In genomic region chr19:17572640-17573039, GRCh38 we compare ENCODE assay signal across 18 cellular contexts. TPM values are rescaled to one million over a fixed set of nuclear protein-coding genes. Genes with fewer than 3 reads are reported as not detected.
DNase-seq lines count a peak whose midpoint lies in the region; ATAC-seq and TF ChIP-seq lines count a peak whose summit lies in the region.
"Had no signal": no experiment of that assay in that cellular context is flagged by ENCODE, and none has a peak within 500 bp of the region (broad histone marks: within the 10 kb centered on the region; RNA-seq: fewer than 3 reads in every experiment).

No MANE protein-coding gene starts in this region.

- no peaks in the 10 kb centered on the region for H3K9me3 Mint-ChIP-seq in stimulated activated naive CD8-positive, alpha-beta T cell treated with anti-CD3 and anti-CD28 coated beads, Interleukin-15, Interleukin-2, amounts not matched to agents 100 ng/mL and 50 ng/mL, for 24 hours
- no peaks in the 10 kb centered on the region for H3K9me3 Mint-ChIP-seq in stimulated activated naive CD8-positive, alpha-beta T cell treated with anti-CD3 and anti-CD28 coated beads, Interleukin-15, amount 100 ng/mL, for 72 hours
- no peaks in the 10 kb centered on the region for H3K9me3 Mint-ChIP-seq in endothelial cell (ENCODE audit: unreplicated experiment)
- H3K9me3 Mint-ChIP-seq: CD4-positive, CD25-positive, alpha-beta regulatory T cell had no signal

- no peak overlapping the region for H3K4me3 Mint-ChIP-seq in stimulated activated naive CD8-positive, alpha-beta T cell treated with anti-CD3 and anti-CD28 coated beads, Interleukin-15, Interleukin-2, amounts not matched to agents 100 ng/mL and 50 ng/mL, for 24 hours
- no peak overlapping the region for H3K4me3 Mint-ChIP-seq in stimulated activated naive CD8-positive, alpha-beta T cell treated with anti-CD3 and anti-CD28 coated beads, Interleukin-15, amount 100 ng/mL, for 72 hours
- H3K4me3 Mint-ChIP-seq in endothelial cell (ENCODE audit: unreplicated experiment) = peak overlapping the region; percentile 43
- H3K4me3 Mint-ChIP-seq: CD4-positive, CD25-positive, alpha-beta regulatory T cell had no signal

- H3K4me1 Mint-ChIP-seq in stimulated activated naive CD8-positive, alpha-beta T cell treated with anti-CD3 and anti-CD28 coated beads, Interleukin-15, Interleukin-2, amounts not matched to agents 100 ng/mL and 50 ng/mL, for 24 hours (ENCODE audit: low read depth) = no peaks in the 10 kb centered on the region
- H3K4me1 Mint-ChIP-seq in stimulated activated naive CD8-positive, alpha-beta T cell treated with anti-CD3 and anti-CD28 coated beads, Interleukin-15, amount 100 ng/mL, for 72 hours = peaks cover 18% of the 10 kb centered on the region
- no peaks in the 10 kb centered on the region for H3K4me1 Mint-ChIP-seq in endothelial cell (ENCODE audit: unreplicated experiment)

- H3K4me3 ChIP-seq in NT2/D1 (ENCODE audit: insufficient read length, low read depth) = no peak overlapping the region
- H3K4me3 ChIP-seq: SJCRH30 had no signal

- peak overlapping the region; percentile 28 for H3K27ac Mint-ChIP-seq in stimulated activated naive CD8-positive, alpha-beta T cell treated with anti-CD3 and anti-CD28 coated beads, Interleukin-15, Interleukin-2, amounts not matched to agents 100 ng/mL and 50 ng/mL, for 24 hours
- H3K27ac Mint-ChIP-seq in stimulated activated naive CD8-positive, alpha-beta T cell treated with anti-CD3 and anti-CD28 coated beads, Interleukin-15, amount 100 ng/mL, for 72 hours = peak overlapping the region in 1 of 2 donors; percentile 21
- H3K27ac Mint-ChIP-seq in endothelial cell (ENCODE audit: unreplicated experiment) = no peak overlapping the region
- H3K27ac Mint-ChIP-seq: CD4-positive, CD25-positive, alpha-beta regulatory T cell had no signal

- peaks cover 75% of the 10 kb centered on the region for H3K36me3 ChIP-seq in NT2/D1 (ENCODE audit: insufficient read depth, insufficient read length, low read length)

- no peaks in the 10 kb centered on the region for H3K9me3 ChIP-seq in NT2/D1 (ENCODE audit: insufficient read depth, low read length)
- H3K9me3 ChIP-seq: SJCRH30 had no signal

- no peak for DNase-seq in stimulated activated naive CD8-positive, alpha-beta T cell treated with anti-CD3 and anti-CD28 coated beads, Interleukin-15, amount 100 ng/mL, for 72 hours
- DNase-seq in NT2/D1 (ENCODE audit: low read depth, low spot score) (no peak), endothelial cell (ENCODE audit: low spot score) (no peak), foreskin melanocyte (no peak)
- DNase-seq: CD4-positive, CD25-positive, alpha-beta regulatory T cell; DMS153; MM.1S; NCI-H2029; NCI-H446; NCI-H524 treated with DMSO at 0.1 percent for 48 hours; NCI-H774; PC-3; SJCRH30 had no signal

- ATAC-seq in stimulated activated naive CD8-positive, alpha-beta T cell treated with anti-CD3 and anti-CD28 coated beads, Interleukin-15, amount 100 ng/mL, for 72 hours = no peak
- ATAC-seq in HG02973 (IDR thresholded peaks at IDR 0.05; ENCODE audit: unreplicated experiment) (no peak), GM21526 (IDR thresholded peaks at IDR 0.05; ENCODE audit: low FRiP score, unreplicated experiment) (no peak)
- ATAC-seq: PC-3, Right ventricle myocardium inferior had no signal

- H3K27me3 ChIP-seq in NT2/D1 (ENCODE audit: insufficient read depth, insufficient read length) = no peaks in the 10 kb centered on the region
- H3K27me3 ChIP-seq: SJCRH30 had no signal

- H3K36me3 Mint-ChIP-seq in stimulated activated naive CD8-positive, alpha-beta T cell treated with anti-CD3 and anti-CD28 coated beads, Interleukin-15, Interleukin-2, amounts not matched to agents 100 ng/mL and 50 ng/mL, for 24 hours (ENCODE audit: low read depth) = peaks cover 37% of the 10 kb centered on the region
- peaks cover 34% of the 10 kb centered on the region for H3K36me3 Mint-ChIP-seq in endothelial cell (ENCODE audit: low read depth, unreplicated experiment)

- H3K9ac ChIP-seq in NT2/D1 (ENCODE audit: insufficient read length, low read depth) = peak overlapping the region; percentile 43
- H3K9ac ChIP-seq: KMS-11 had no signal

- peaks cover 6% of the 10 kb centered on the region for H3K4me1 ChIP-seq in NT2/D1 (ENCODE audit: insufficient read depth, insufficient read length)
- H3K4me1 ChIP-seq: SJCRH30 had no signal

- H3K27me3 Mint-ChIP-seq in stimulated activated naive CD8-positive, alpha-beta T cell treated with anti-CD3 and anti-CD28 coated beads, Interleukin-15, Interleukin-2, amounts not matched to agents 100 ng/mL and 50 ng/mL, for 24 hours = no peaks in the 10 kb centered on the region
- H3K27me3 Mint-ChIP-seq in stimulated activated naive CD8-positive, alpha-beta T cell treated with anti-CD3 and anti-CD28 coated beads, Interleukin-15, amount 100 ng/mL, for 72 hours = no peaks in the 10 kb centered on the region
- no peaks in the 10 kb centered on the region for H3K27me3 Mint-ChIP-seq in endothelial cell (ENCODE audit: unreplicated experiment)
- H3K27me3 Mint-ChIP-seq: CD4-positive, CD25-positive, alpha-beta regulatory T cell had no signal

- no peak for TF ChIP-seq CTCF in endothelial cell (IDR thresholded peaks at IDR 0.05; ENCODE audit: unreplicated experiment)

RNA-seq across cellular contexts. Expression of gene COLGALT1, which starts 17.2 kb away (rescaled TPM):
- 257 TPM for total RNA-seq in endothelial cell (ENCODE audit: unreplicated experiment)
